21 cellular contexts compared by ENCODE assay signal in genomic region chr13:35848868-35849644, GRCh38.
DNase-seq lines count a peak whose midpoint lies in the region; ATAC-seq and TF ChIP-seq lines count a peak whose summit lies in the region.
"Had no signal": no experiment of that assay in that cellular context is flagged by ENCODE, and none has a peak within 500 bp of the region (broad histone marks: within the 10 kb centered on the region; RNA-seq: fewer than 3 reads in every experiment).

No MANE protein-coding gene starts in this region.

- no peak overlapping the region for H3K27ac Mint-ChIP-seq in activated T-helper 1 cell treated with anti-CD3 and anti-CD28 coated beads, Interleukin-12 subunit alpha, Interleukin-12 subunit beta, Interleukin-2, Interleukin-4 antibody, amounts not matched to agents 30 ng/mL and 10 ng/mL and 1 ng/mL, durations not matched to agents 14 hours and 24 hours and 36 hours
- no peak overlapping the region for H3K27ac Mint-ChIP-seq in neural progenitor cell
- H3K27ac Mint-ChIP-seq: CD4-positive, alpha-beta T cell had no signal

- H4K20me1 ChIP-seq in neural progenitor cell (ENCODE audit: low read depth), result no peaks in the 10 kb centered on the region

- H3K4me3 ChIP-seq in left ventricle myocardium inferior (no peak overlapping the region), esophagus muscularis mucosa (no peak overlapping the region), neural progenitor cell (no peak overlapping the region)
- H3K4me3 ChIP-seq: GM12878 had no signal

- H3F3A ChIP-seq in neural progenitor cell (ENCODE audit: low read depth), result no peaks in the 10 kb centered on the region

- no peak overlapping the region for H2AFZ ChIP-seq in neural progenitor cell (replicated peaks)

- H3K4me3 Mint-ChIP-seq in activated T-helper 1 cell treated with anti-CD3 and anti-CD28 coated beads, Interleukin-12 subunit alpha, Interleukin-12 subunit beta, Interleukin-2, Interleukin-4 antibody, amounts not matched to agents 30 ng/mL and 10 ng/mL and 1 ng/mL, durations not matched to agents 14 hours and 24 hours and 36 hours, result no peak overlapping the region
- H3K4me3 Mint-ChIP-seq in neural progenitor cell, result no peak overlapping the region
- H3K4me3 Mint-ChIP-seq: CD4-positive, alpha-beta T cell had no signal

- peaks cover 4% of the 10 kb centered on the region for H3K27me3 Mint-ChIP-seq in activated T-helper 1 cell treated with anti-CD3 and anti-CD28 coated beads, Interleukin-12 subunit alpha, Interleukin-12 subunit beta, Interleukin-2, Interleukin-4 antibody, amounts not matched to agents 30 ng/mL and 10 ng/mL and 1 ng/mL, durations not matched to agents 14 hours and 24 hours and 36 hours (ENCODE audit: insufficient read depth)
- H3K27me3 Mint-ChIP-seq in neural progenitor cell (ENCODE audit: insufficient read depth, low read depth), result peaks cover 6% of the 10 kb centered on the region

- TF ChIP-seq CTCF in left ventricle myocardium inferior (IDR thresholded peaks at IDR 0.05; ENCODE audit: borderline replicate concordance), result no peak
- TF ChIP-seq CTCF in esophagus muscularis mucosa (IDR thresholded peaks at IDR 0.05), result no peak
- TF ChIP-seq CTCF in neural progenitor cell (IDR thresholded peaks at IDR 0.05), result no peak

- no peaks in the 10 kb centered on the region for H3K4me1 Mint-ChIP-seq in activated T-helper 1 cell treated with anti-CD3 and anti-CD28 coated beads, Interleukin-12 subunit alpha, Interleukin-12 subunit beta, Interleukin-2, Interleukin-4 antibody, amounts not matched to agents 30 ng/mL and 10 ng/mL and 1 ng/mL, durations not matched to agents 14 hours and 24 hours and 36 hours (ENCODE audit: low read depth)
- H3K4me1 Mint-ChIP-seq in neural progenitor cell, result peaks cover 40% of the 10 kb centered on the region

- TF ChIP-seq POLR2A in esophagus muscularis mucosa (IDR thresholded peaks at IDR 0.05; ENCODE audit: low read depth), result no peak

- peaks cover 16% of the 10 kb centered on the region for H3K4me1 ChIP-seq in left ventricle myocardium inferior
- peaks cover 0 to 31% (median 19%) of the 10 kb centered on the region in 4 donors for H3K4me1 ChIP-seq in esophagus muscularis mucosa
- H3K4me1 ChIP-seq in neural progenitor cell, result peaks cover 10% of the 10 kb centered on the region
- H3K4me1 ChIP-seq: Caco-2 had no signal

- intact Hi-C loops in left ventricle myocardium inferior (cut with micrococcal nuclease) (no loop called here), Right ventricle myocardium superior (cut with DNase I) (no loop called here), esophagus muscularis mucosa (cut with DNase I) (no loop called here), sciatic nerve (cut with DNase I) (no loop called here)
- intact Hi-C loops in activated T-helper 1 cell treated with anti-CD3 and anti-CD28 coated beads, Interleukin-12 subunit alpha, Interleukin-12 subunit beta, Interleukin-2, Interleukin-4 antibody, amounts not matched to agents 30 ng/mL and 10 ng/mL and 1 ng/mL, durations not matched to agents 14 hours and 24 hours and 36 hours (cut with micrococcal nuclease), result no loop called here

- no peak overlapping the region for H3K4me2 ChIP-seq in neural progenitor cell

- H3K9me3 ChIP-seq in left ventricle myocardium inferior (replicated peaks) (no peaks in the 10 kb centered on the region), esophagus muscularis mucosa (no peaks in the 10 kb centered on the region), neural progenitor cell (ENCODE audit: low read depth) (no peaks in the 10 kb centered on the region)
- H3K9me3 ChIP-seq: Caco-2 had no signal

- no peak for TF ChIP-seq EP300 in esophagus muscularis mucosa (IDR thresholded peaks at IDR 0.05)

- no peak overlapping the region for H3K9ac ChIP-seq in neural progenitor cell

- peak overlapping the region; percentile 10 for H3K27ac ChIP-seq in left ventricle myocardium inferior (replicated peaks)
- peak overlapping the region in 3 of 4 donors; percentile 15 to 38 (median 33) for H3K27ac ChIP-seq in esophagus muscularis mucosa (replicated peaks in 1 of 4)
- H3K27ac ChIP-seq in neural progenitor cell, result no peak overlapping the region

- ATAC-seq in Right ventricle myocardium superior (ENCODE audit: poor library complexity) (no peak), sciatic nerve (peak; percentile 21), GM21515 (IDR thresholded peaks at IDR 0.05; ENCODE audit: unreplicated experiment) (no peak)
- ATAC-seq: GM12878, PC-3 had no signal

- no peaks in the 10 kb centered on the region for H3K9me3 Mint-ChIP-seq in activated T-helper 1 cell treated with anti-CD3 and anti-CD28 coated beads, Interleukin-12 subunit alpha, Interleukin-12 subunit beta, Interleukin-2, Interleukin-4 antibody, amounts not matched to agents 30 ng/mL and 10 ng/mL and 1 ng/mL, durations not matched to agents 14 hours and 24 hours and 36 hours
- H3K9me3 Mint-ChIP-seq in neural progenitor cell, result peaks cover 2% of the 10 kb centered on the region
- H3K9me3 Mint-ChIP-seq: CD4-positive, alpha-beta T cell had no signal

- no peaks in the 10 kb centered on the region for H3K36me3 Mint-ChIP-seq in activated T-helper 1 cell treated with anti-CD3 and anti-CD28 coated beads, Interleukin-12 subunit alpha, Interleukin-12 subunit beta, Interleukin-2, Interleukin-4 antibody, amounts not matched to agents 30 ng/mL and 10 ng/mL and 1 ng/mL, durations not matched to agents 14 hours and 24 hours and 36 hours (ENCODE audit: low read depth)
- H3K36me3 Mint-ChIP-seq in neural progenitor cell, result peaks cover 8% of the 10 kb centered on the region

- H3K27me3 ChIP-seq in left ventricle myocardium inferior (ENCODE audit: low read depth) (no peaks in the 10 kb centered on the region), esophagus muscularis mucosa (no peaks in the 10 kb centered on the region), neural progenitor cell (no peaks in the 10 kb centered on the region)

- DNase-seq in left ventricle myocardium inferior (no peak), Right ventricle myocardium superior (no peak), esophagus muscularis mucosa (ENCODE audit: extremely low spot score) (no peak), sciatic nerve (ENCODE audit: low spot score) (no peak), activated gamma-delta T cell treated with Interleukin-2 at 50 U/mL for 16 hours (no peak), neural progenitor cell (ENCODE audit: low spot score) (no peak)
- DNase-seq in activated T-helper 1 cell treated with anti-CD3 and anti-CD28 coated beads, Interleukin-12 subunit alpha, Interleukin-12 subunit beta, Interleukin-2, Interleukin-4 antibody, amounts not matched to agents 30 ng/mL and 10 ng/mL and 1 ng/mL, durations not matched to agents 14 hours and 24 hours and 36 hours (ENCODE audit: low spot score), result no peak
- DNase-seq: 8988T; Caco-2; CD4-positive, alpha-beta T cell; DMS153; KBM-7; NCI-H1105; NCI-H1694; NCI-H2081 treated with DMSO at 0.1 percent for 48 hours; NCI-H2227 treated with DMSO at 0.1 percent for 48 hours; NCI-H510A treated with DMSO at 0.1 percent for 48 hours; PC-3; RPMI8226 had no signal

- H3K79me2 ChIP-seq in neural progenitor cell (ENCODE audit: low read depth), result no peaks in the 10 kb centered on the region

- WGBS in esophagus muscularis mucosa, result 61% methylated on average over 4 of the region's 4 CpGs

- H3K36me3 ChIP-seq in left ventricle myocardium inferior (no peaks in the 10 kb centered on the region), esophagus muscularis mucosa (no peaks in the 10 kb centered on the region), neural progenitor cell (no peaks in the 10 kb centered on the region)
